1 cellular context compared by ENCODE assay signal in genomic region chr19:54190942-54191670, GRCh38.
TF ChIP-seq lines count a peak whose summit lies in the region.

TSEN34 (plus strand) TSS chr19:54191308; CDS start chr19:54191365, 57 bp downstream.

TF ChIP-seq in HepG2, 621 proteins besides CTCF, POLR2A, EP300 and RAD21 (continued from another document and continues in another):
- TF ChIP-seq ZBTB4 (CRISPR knock-in tag; IDR thresholded peaks at IDR 0.05; ENCODE audit: borderline replicate concordance) (no peak), SRSF1 (optimal IDR thresholded peaks at IDR 0.05; ENCODE audit: low read depth, low read length) (peak; percentile 60), FOXK1 (CRISPR knock-in tag; IDR thresholded peaks at IDR 0.05; ENCODE audit: borderline replicate concordance, low read depth) (no peak), ZNF225 (CRISPR knock-in tag; IDR thresholded peaks at IDR 0.05) (no peak), ZBTB46 (CRISPR knock-in tag; IDR thresholded peaks at IDR 0.05; ENCODE audit: borderline replicate concordance) (no peak), ZNF674 (CRISPR knock-in tag; IDR thresholded peaks at IDR 0.05; ENCODE audit: low read depth) (no peak), TIGD3 (CRISPR knock-in tag; IDR thresholded peaks at IDR 0.05; ENCODE audit: borderline replicate concordance) (no peak; the same call in 1 of the 2 replicates), NONO (IDR thresholded peaks at IDR 0.05) (no peak), NONO (CRISPR knock-in tag; conservative IDR thresholded peaks at IDR 0.05) (peak; percentile 51), NPAS2 (CRISPR knock-in tag; IDR thresholded peaks at IDR 0.05; ENCODE audit: borderline replicate concordance) (no peak), KAT8 (CRISPR knock-in tag; IDR thresholded peaks at IDR 0.05) (peak; percentile 41), ZNF20 (CRISPR knock-in tag; IDR thresholded peaks at IDR 0.05) (no peak), ZNF724P (CRISPR knock-in tag; IDR thresholded peaks at IDR 0.05; ENCODE audit: borderline replicate concordance) (peak; percentile 68; the same call in 1 of the 2 replicates), ZNF547 (CRISPR knock-in tag; IDR thresholded peaks at IDR 0.05) (peak; percentile 68; the same call in 1 of the 2 replicates), ZNF572 (CRISPR knock-in tag; IDR thresholded peaks at IDR 0.05) (peak; percentile 47), ZNF260 (CRISPR knock-in tag; IDR thresholded peaks at IDR 0.05; ENCODE audit: borderline replicate concordance, low read depth) (no peak), CREM (IDR thresholded peaks at IDR 0.05) (no peak), CREM (CRISPR knock-in tag; IDR thresholded peaks at IDR 0.05) (no peak), KAT7 (CRISPR knock-in tag; IDR thresholded peaks at IDR 0.05; ENCODE audit: borderline replicate concordance) (no peak; the same call in 1 of the 2 replicates), TEF (CRISPR knock-in tag; IDR thresholded peaks at IDR 0.05) (no peak), ZNF563 (CRISPR knock-in tag; IDR thresholded peaks at IDR 0.05) (0 out of 2 replicates have a peak, but pooled peaks have one; percentile 44), NCOA1 (CRISPR knock-in tag; IDR thresholded peaks at IDR 0.05) (peak; percentile 84), ZBTB14 (CRISPR knock-in tag; IDR thresholded peaks at IDR 0.05) (no peak), ELF1 (CRISPR knock-in tag; IDR thresholded peaks at IDR 0.05) (0 out of 2 replicates have a peak, but pooled peaks have one; percentile 5), ZNF180 (CRISPR knock-in tag; IDR thresholded peaks at IDR 0.05; ENCODE audit: borderline replicate concordance, low read depth) (no peak), DZIP1 (CRISPR knock-in tag; IDR thresholded peaks at IDR 0.05) (peak; percentile 33; the same call in 1 of the 2 replicates), MAZ (IDR thresholded peaks at IDR 0.05; ENCODE audit: borderline replicate concordance, low read depth, low read length) (peak; percentile 13; the same call in 1 of the 2 replicates), MAZ (CRISPR knock-in tag; IDR thresholded peaks at IDR 0.05; ENCODE audit: low read depth) (no peak; the same call in 1 of the 2 replicates), PRMT3 (CRISPR knock-in tag; IDR thresholded peaks at IDR 0.05; ENCODE audit: borderline replicate concordance, low read depth) (no peak), LCORL (IDR thresholded peaks at IDR 0.05) (no peak), LCORL (CRISPR knock-in tag; IDR thresholded peaks at IDR 0.05) (peak; percentile 23; the same call in 1 of the 2 replicates), ZNF609 (CRISPR knock-in tag; IDR thresholded peaks at IDR 0.05; ENCODE audit: borderline replicate concordance) (0 out of 2 replicates have a peak, but pooled peaks have one; percentile 44), HDAC2 (CRISPR knock-in tag; IDR thresholded peaks at IDR 0.05) (0 out of 2 replicates have a peak, but pooled peaks have one; percentile 9), RBM39 (IDR thresholded peaks at IDR 0.05; ENCODE audit: low read depth, low read length, poor library complexity, severe bottlenecking) (peak; percentile 30), AFF4 (CRISPR knock-in tag; IDR thresholded peaks at IDR 0.05) (no peak), ZMYM3 (CRISPR knock-in tag; IDR thresholded peaks at IDR 0.05) (no peak; the same call in 1 of the 2 replicates)
